Comparison of ENCODE assay signal across 20 cellular contexts in the genomic region with DNA sequence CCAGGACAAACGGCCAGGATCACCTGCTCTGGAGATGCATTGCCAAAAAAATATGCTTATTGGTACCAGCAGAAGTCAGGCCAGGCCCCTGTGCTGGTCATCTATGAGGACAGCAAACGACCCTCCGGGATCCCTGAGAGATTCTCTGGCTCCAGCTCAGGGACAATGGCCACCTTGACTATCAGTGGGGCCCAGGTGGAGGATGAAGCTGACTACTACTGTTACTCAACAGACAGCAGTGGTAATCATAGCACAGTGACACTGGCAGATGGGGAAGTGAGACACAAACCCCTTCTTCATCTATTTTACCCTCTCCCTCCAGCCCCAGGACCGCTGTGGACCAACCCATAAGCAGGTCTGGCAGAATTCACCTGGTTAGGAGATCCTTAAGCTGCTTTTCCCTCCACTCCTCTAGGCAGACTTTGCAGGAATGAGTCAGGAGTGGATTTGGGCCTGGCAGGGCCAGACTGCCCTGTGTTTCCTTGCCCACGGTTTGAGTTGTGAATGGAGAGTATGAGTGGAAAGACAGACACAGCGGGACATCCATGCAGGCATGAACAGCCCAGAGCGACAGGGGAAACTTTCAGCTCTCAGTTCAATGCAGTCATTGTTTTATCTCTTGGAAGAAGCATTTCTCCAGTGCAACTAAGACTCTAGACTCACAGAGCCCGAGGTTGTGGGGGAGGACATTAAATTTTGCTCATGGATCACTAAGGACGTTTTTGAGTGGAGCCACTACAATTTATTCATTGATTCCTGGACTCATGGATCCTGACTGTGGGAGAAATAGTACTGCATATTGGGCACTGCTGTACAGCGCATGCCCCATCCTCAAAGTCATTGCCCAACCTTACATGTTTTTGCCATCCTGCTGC.
DNase-seq lines count a peak whose midpoint lies in the region; ATAC-seq, FAIRE-seq and TF ChIP-seq lines count a peak whose summit lies in the region.
"Had no signal": no experiment of that assay in that cellular context is flagged by ENCODE, and none has a peak within 500 bp of the region (broad histone marks: within the 10 kb centered on the region; RNA-seq: fewer than 3 reads in every experiment).

No MANE protein-coding gene starts in this region.

- H2AFZ ChIP-seq in SU-DHL-6 (ENCODE audit: low read depth, low read length, severe bottlenecking): no peak overlapping the region
- H2AFZ ChIP-seq: GM23248 had no signal

- H3K4me1 ChIP-seq in BLaER1 treated with 17β-estradiol and CSF1 and Interleukin-3, amounts not matched to agents 10 nM and 100 nM: peaks cover 29 to 73% (median 62%) of the 10 kb centered on the region in 10 experiments
- H3K4me1 ChIP-seq: adrenal gland, SJCRH30, upper lobe of right lung had no signal

- H3K27ac ChIP-seq in BLaER1 treated with 17β-estradiol and CSF1 and Interleukin-3, amounts not matched to agents 10 nM and 100 nM: peak overlapping the region in 6 of 11 experiments; percentile 19 to 89 (median 37); a peak in 9 of 22 replicates
- peak overlapping the region; percentile 15 for H3K27ac ChIP-seq in SU-DHL-6 (ENCODE audit: low read depth, low read length)
- H3K27ac ChIP-seq: adrenal gland, cardiac muscle cell, GM23248, SJCRH30, upper lobe of right lung had no signal

- no peak for TF ChIP-seq POLR2A in GM12891 (IDR thresholded peaks at IDR 0.05; ENCODE audit: low read depth, low read length)

- H3K4me3 Mint-ChIP-seq in naive B cell: peak overlapping the region in 5 of 8 donors; percentile 12 to 45 (median 25)
- H3K4me3 Mint-ChIP-seq: stimulated activated naive CD8-positive, alpha-beta T cell treated with anti-CD3 and anti-CD28 coated beads, Interleukin-15, amount 100 ng/mL, for 72 hours had no signal

- H3F3A ChIP-seq in SU-DHL-6 (ENCODE audit: insufficient read depth): peaks cover 7% of the 10 kb centered on the region; the same call in 1 of the 2 replicates

- peak; percentile 90 for FAIRE-seq in GM12891 (lab: Jason Lieb, UNC)

- peak overlapping the region in 2 of 11 experiments; percentile 12 to 39; a peak in 2 of 22 replicates for H3K9ac ChIP-seq in BLaER1 treated with 17β-estradiol and CSF1 and Interleukin-3, amounts not matched to agents 10 nM and 100 nM
- peak overlapping the region; percentile 20; the same call in 1 of the 2 replicates for H3K9ac ChIP-seq in SU-DHL-6 (ENCODE audit: low read length)
- H3K9ac ChIP-seq: GM23248 had no signal

- peaks cover 18 to 36% (median 24%) of the 10 kb centered on the region in 3 donors for H3K4me1 Mint-ChIP-seq in naive B cell

- peaks cover 10 to 11% (median 11%) of the 10 kb centered on the region in 3 donors for H3K27me3 Mint-ChIP-seq in naive B cell
- H3K27me3 Mint-ChIP-seq: stimulated activated naive CD8-positive, alpha-beta T cell treated with anti-CD3 and anti-CD28 coated beads, Interleukin-15, amount 100 ng/mL, for 72 hours had no signal

- no peaks in the 10 kb centered on the region for H3K9me3 ChIP-seq in BLaER1 treated with 17β-estradiol and CSF1 and Interleukin-3, amounts not matched to agents 10 nM and 100 nM (replicated peaks in 1 of 11)
- H3K9me3 ChIP-seq in SU-DHL-6 (ENCODE audit: insufficient read depth, low read length): no peaks in the 10 kb centered on the region
- H3K9me3 ChIP-seq: adrenal gland, SJCRH30, upper lobe of right lung had no signal

- no peaks in the 10 kb centered on the region for H3K9me3 Mint-ChIP-seq in naive B cell
- H3K9me3 Mint-ChIP-seq: stimulated activated naive CD8-positive, alpha-beta T cell treated with anti-CD3 and anti-CD28 coated beads, Interleukin-15, amount 100 ng/mL, for 72 hours had no signal

- no peak overlapping the region for H3K4me3 ChIP-seq in BLaER1 treated with 17β-estradiol and CSF1 and Interleukin-3, amounts not matched to agents 10 nM and 100 nM
- no peak overlapping the region for H3K4me3 ChIP-seq in SU-DHL-6 (ENCODE audit: insufficient read depth, low read length, poor library complexity, severe bottlenecking)
- H3K4me3 ChIP-seq: adrenal gland, cardiac muscle cell, GM23248, SJCRH30, upper lobe of right lung had no signal

- H4K20me1 ChIP-seq in BLaER1 treated with 17β-estradiol and CSF1 and Interleukin-3, amounts not matched to agents 10 nM and 100 nM: no peaks in the 10 kb centered on the region
- H4K20me1 ChIP-seq in SU-DHL-6 (ENCODE audit: low read depth, low read length): no peaks in the 10 kb centered on the region

- ATAC-seq in naive B cell (ENCODE audit: low read depth in 2 of 2): peak; percentile 80 to 82
- no peak for ATAC-seq in GM18909 (IDR thresholded peaks at IDR 0.05; ENCODE audit: poor library complexity, unreplicated experiment)
- ATAC-seq in GM18861 (IDR thresholded peaks at IDR 0.05; ENCODE audit: unreplicated experiment): no peak
- ATAC-seq in GM21447 (IDR thresholded peaks at IDR 0.05; ENCODE audit: unreplicated experiment): no peak
- ATAC-seq: activated CD4-positive, CD25-positive, alpha-beta regulatory T cell treated with anti-CD3 and anti-CD28 coated beads, Interleukin-2, amount 50 U/mL, for 24 hours; sciatic nerve; stimulated activated naive CD8-positive, alpha-beta T cell treated with anti-CD3 and anti-CD28 coated beads, Interleukin-15, amount 100 ng/mL, for 72 hours; upper lobe of right lung had no signal

- no peaks in the 10 kb centered on the region for H3K9me2 ChIP-seq in SU-DHL-6 (replicated peaks; ENCODE audit: insufficient read depth, low read length)

- H3K79me2 ChIP-seq in SU-DHL-6 (ENCODE audit: insufficient read depth, low read length): no peaks in the 10 kb centered on the region

- H3K27me3 ChIP-seq in BLaER1 treated with 17β-estradiol and CSF1 and Interleukin-3, amounts not matched to agents 10 nM and 100 nM: no peaks in the 10 kb centered on the region
- H3K27me3 ChIP-seq in SU-DHL-6 (ENCODE audit: low read length): no peaks in the 10 kb centered on the region
- H3K27me3 ChIP-seq: adrenal gland, cardiac muscle cell, SJCRH30 had no signal

- H3K27ac Mint-ChIP-seq in naive B cell: peak overlapping the region in 2 of 6 donors; percentile 76 to 88
- H3K27ac Mint-ChIP-seq: stimulated activated naive CD8-positive, alpha-beta T cell treated with anti-CD3 and anti-CD28 coated beads, Interleukin-15, amount 100 ng/mL, for 72 hours had no signal

- no peaks in the 10 kb centered on the region for H3K36me3 ChIP-seq in BLaER1 treated with 17β-estradiol and CSF1 and Interleukin-3, amounts not matched to agents 10 nM and 100 nM
- no peaks in the 10 kb centered on the region for H3K36me3 ChIP-seq in SU-DHL-6 (ENCODE audit: low read length)
- H3K36me3 ChIP-seq: adrenal gland, cardiac muscle cell, SJCRH30, upper lobe of right lung had no signal

- H3K4me2 ChIP-seq in BLaER1 treated with 17β-estradiol and CSF1 and Interleukin-3, amounts not matched to agents 10 nM and 100 nM: peak overlapping the region in 10 of 11 experiments; percentile 1 to 79 (median 62); a peak in 18 of 22 replicates
- H3K4me2 ChIP-seq in SU-DHL-6 (ENCODE audit: low read depth, low read length, poor library complexity, severe bottlenecking): peak overlapping the region; percentile 8

- no peak for TF ChIP-seq CTCF in SU-DHL-6 (IDR thresholded peaks at IDR 0.05; ENCODE audit: insufficient read depth, low read length, poor library complexity, severe bottlenecking)

- no peaks in the 10 kb centered on the region for H3K36me3 Mint-ChIP-seq in naive B cell

- DNase-seq in GM12891 (ENCODE audit: insufficient read length, low spot score) (no peak), naive B cell (peak; percentile 38), mucosa of gallbladder (ENCODE audit: low spot score) (no peak)
- DNase-seq: Calu3; GM23248; NCI-H1694; NCI-H446 treated with DMSO at 0.1 percent for 48 hours; SJCRH30; stimulated activated naive CD8-positive, alpha-beta T cell treated with anti-CD3 and anti-CD28 coated beads, Interleukin-15, amount 100 ng/mL, for 72 hours; T-helper 9 cell; upper lobe of right lung had no signal

TF ChIP-seq in GM12891, 5 proteins besides CTCF, POLR2A, EP300 and RAD21:
- TF ChIP-seq PAX5 (IDR thresholded peaks at IDR 0.05; ENCODE audit: insufficient read depth, low read length, severe bottlenecking): no peak
- TF ChIP-seq POU2F2 (IDR thresholded peaks at IDR 0.05; ENCODE audit: low read depth, low read length): no peak
- peak; percentile 88 for TF ChIP-seq SPI1 (IDR thresholded peaks at IDR 0.05; ENCODE audit: low read depth, low read length)
- no peak for TF ChIP-seq TAF1 (IDR thresholded peaks at IDR 0.05; ENCODE audit: low read depth, low read length)
TF ChIP-seq in GM12891: peak in this region for 1.

Comparison
In these comparisons a context has a peak if more than half of its experiments do, and no peak if none do; other contexts are left out.
1. ATAC-seq: peak in naive B cell (2 of 2); none in GM18909 (single experiment), GM18861 (single experiment) and GM21447 (single experiment).